ENCODE assay signal across 25 cellular contexts in genomic region chr12:87368259-87368658, GRCh38.
DNase-seq lines count a peak whose midpoint lies in the region; ATAC-seq and TF ChIP-seq lines count a peak whose summit lies in the region.
"Had no signal": no experiment of that assay in that cellular context is flagged by ENCODE, and none has a peak within 500 bp of the region (broad histone marks: within the 10 kb centered on the region; RNA-seq: fewer than 3 reads in every experiment).

No MANE protein-coding gene starts in this region.

- no peak overlapping the region for H2BK12ac ChIP-seq in H9 (ENCODE audit: insufficient read length, low read depth, low read length)

- H3K27ac ChIP-seq in neural cell (ENCODE audit: low read length) (peak overlapping the region; percentile 36), H9 (ENCODE audit: insufficient read length, low read depth, low read length) (no peak overlapping the region), foreskin keratinocyte (no peak overlapping the region)
- H3K27ac ChIP-seq: adrenal gland, tibial artery had no signal

- intact Hi-C loops in cardiac septum (cut with DNase I): no loop called here

- H3K9me3 Mint-ChIP-seq in H9: peaks cover 6 to 7% of the 10 kb centered on the region in 2 experiments; a peak in 3 of 5 replicates
- H3K9me3 Mint-ChIP-seq: memory B cell had no signal

- no peak overlapping the region for H2BK15ac ChIP-seq in H9 (ENCODE audit: low read depth, low read length)

- H3K4me3 ChIP-seq in neural cell (ENCODE audit: low read length): no peak overlapping the region
- H3K4me3 ChIP-seq: adrenal gland, GM23338, tibial artery had no signal

- H4K8ac ChIP-seq in H9 (replicated peaks; ENCODE audit: insufficient read length, low read depth, low read length): no peak overlapping the region

- H4K5ac ChIP-seq in H9 (ENCODE audit: insufficient read length, low read depth, low read length): no peak overlapping the region

- H3K14ac ChIP-seq in H9 (ENCODE audit: insufficient read depth, low read length): no peak overlapping the region

- H2BK20ac ChIP-seq in H9 (ENCODE audit: low read depth, low read length, poor library complexity, severe bottlenecking): no peak overlapping the region

- H3K4ac ChIP-seq in H9 (ENCODE audit: low read depth, low read length): no peak overlapping the region

- H2BK5ac ChIP-seq in H9 (ENCODE audit: insufficient read length, low read length): no peak overlapping the region

- H2BK120ac ChIP-seq in H9 (ENCODE audit: low read depth, low read length, poor library complexity, severe bottlenecking): no peak overlapping the region

- H3K23ac ChIP-seq in H9 (ENCODE audit: insufficient read length, low read depth, low read length): no peak overlapping the region

- ATAC-seq in foreskin keratinocyte: no peak
- ATAC-seq: GM23338; left cardiac atrium; Panc1; stimulated activated naive CD8-positive, alpha-beta T cell treated with anti-CD3 and anti-CD28 coated beads, Interleukin-15, amount 100 ng/mL, for 72 hours had no signal

- no peak for TF ChIP-seq CTCF in neural cell (IDR thresholded peaks at IDR 0.05; ENCODE audit: poor library complexity, severe bottlenecking)
- no peak for TF ChIP-seq CTCF in H9 (conservative IDR thresholded peaks at IDR 0.05)
- no peak for TF ChIP-seq CTCF in foreskin keratinocyte (conservative IDR thresholded peaks at IDR 0.05)

- H4K20me1 ChIP-seq in neural cell (ENCODE audit: insufficient read depth) (no peaks in the 10 kb centered on the region), H9 (ENCODE audit: control insufficient read depth, insufficient read depth, insufficient read length) (no peaks in the 10 kb centered on the region)

- no peak overlapping the region for H4K91ac ChIP-seq in H9 (ENCODE audit: insufficient read length, low read depth, low read length)

- H3K27me3 Mint-ChIP-seq in H9 (ENCODE audit: low read depth): no peaks in the 10 kb centered on the region
- H3K27me3 Mint-ChIP-seq: brain; memory B cell; stimulated activated naive CD8-positive, alpha-beta T cell treated with anti-CD3 and anti-CD28 coated beads, Interleukin-15, amount 100 ng/mL, for 72 hours had no signal

- no peaks in the 10 kb centered on the region for H3K4me1 Mint-ChIP-seq in H9
- H3K4me1 Mint-ChIP-seq: GM23338; memory B cell; stimulated activated naive CD8-positive, alpha-beta T cell treated with anti-CD3 and anti-CD28 coated beads, Interleukin-15, amount 100 ng/mL, for 72 hours had no signal

- H3K9me2 ChIP-seq in neural cell (ENCODE audit: insufficient read depth, low read length): peaks cover 4% of the 10 kb centered on the region

- H2AK5ac ChIP-seq in H9 (ENCODE audit: insufficient read length, low read length): no peak overlapping the region

- H3T11ph ChIP-seq in H9 (ENCODE audit: low read length): no peak overlapping the region

- no peaks in the 10 kb centered on the region for H3K36me3 ChIP-seq in neural cell (ENCODE audit: insufficient read depth, low read length)
- H3K36me3 ChIP-seq: adrenal gland, tibial artery had no signal

- H3K9me3 ChIP-seq in neural cell (ENCODE audit: low read length) (no peaks in the 10 kb centered on the region), H9 (ENCODE audit: control insufficient read depth, low read depth, low read length) (no peaks in the 10 kb centered on the region)
- H3K9me3 ChIP-seq: tibial artery had no signal

- DNase-seq in NCI-H2081 (lab: John Stamatoyannopoulos, UW) (peak; percentile 43 to 90), NCI-H510A treated with DMSO at 0.1 percent for 48 hours (lab: John Stamatoyannopoulos, UW) (peak; percentile 70), NCI-H2171 treated with DMSO at 0.1 percent for 48 hours (lab: John Stamatoyannopoulos, UW) (no peak), H9 (no peak), cardiac septum (ENCODE audit: low spot score) (no peak), foreskin keratinocyte (no peak)
- DNase-seq: activated CD4-positive, CD25-positive, alpha-beta regulatory T cell treated with anti-CD3 and anti-CD28 coated beads, Interleukin-2, amount 50 U/mL, for 72 hours; activated naive CD4-positive, alpha-beta T cell; activated T-cell treated with anti-CD3 and anti-CD28 coated beads, Interleukin-2, amount 50 U/mL, for 1 hour; adrenal gland; DMS79 treated with DMSO at 0.1 percent for 48 hours; effector memory CD4-positive, alpha-beta T cell; erythroblast; IMR-90; left cardiac atrium; NCI-H1694 treated with DMSO at 0.1 percent for 48 hours; stimulated activated naive CD8-positive, alpha-beta T cell treated with anti-CD3 and anti-CD28 coated beads, Interleukin-15, amount 100 ng/mL, for 72 hours; T-helper 1 cell; tibial artery had no signal

- no peaks in the 10 kb centered on the region for H3K23me2 ChIP-seq in H9 (ENCODE audit: insufficient read length, low read depth, low read length, poor library complexity, severe bottlenecking)

- H2AFZ ChIP-seq in neural cell (ENCODE audit: low read depth, low read length) (no peak overlapping the region), H9 (ENCODE audit: low read length) (no peak overlapping the region)
- H2AFZ ChIP-seq: GM23338 had no signal

- no peak overlapping the region for H3K18ac ChIP-seq in H9 (ENCODE audit: insufficient read length, low read depth, low read length)

- H3K9ac ChIP-seq in neural cell (ENCODE audit: low read length): no peak overlapping the region
- H3K9ac ChIP-seq in H9 (ENCODE audit: extremely low read depth, insufficient read length, low read length): no peak overlapping the region

- H3K4me1 ChIP-seq in H9 (ENCODE audit: insufficient read depth, low read length): no peaks in the 10 kb centered on the region
- no peaks in the 10 kb centered on the region for H3K4me1 ChIP-seq in foreskin keratinocyte
- H3K4me1 ChIP-seq: adrenal gland, tibial artery had no signal

- no peak overlapping the region for H3K4me3 Mint-ChIP-seq in H9
- H3K4me3 Mint-ChIP-seq: brain; GM23338; memory B cell; stimulated activated naive CD8-positive, alpha-beta T cell treated with anti-CD3 and anti-CD28 coated beads, Interleukin-15, amount 100 ng/mL, for 72 hours had no signal

- H3K79me1 ChIP-seq in H9 (ENCODE audit: insufficient read depth, low read depth, low read length, poor library complexity, severe bottlenecking): no peaks in the 10 kb centered on the region

- no peak overlapping the region for H3K56ac ChIP-seq in H9 (ENCODE audit: insufficient read length, low read depth, low read length)

- H3K79me2 ChIP-seq in neural cell (replicated peaks; ENCODE audit: insufficient read depth, low read length) (no peaks in the 10 kb centered on the region), H9 (ENCODE audit: insufficient read depth, low read length) (no peaks in the 10 kb centered on the region)

- no peak overlapping the region for H3K27ac Mint-ChIP-seq in H9
- H3K27ac Mint-ChIP-seq: brain; GM23338; memory B cell; stimulated activated naive CD8-positive, alpha-beta T cell treated with anti-CD3 and anti-CD28 coated beads, Interleukin-15, amount 100 ng/mL, for 72 hours had no signal

- no peaks in the 10 kb centered on the region for H3K27me3 ChIP-seq in neural cell (ENCODE audit: insufficient read depth, low read depth, low read length)
- H3K27me3 ChIP-seq in H9 (ENCODE audit: insufficient read depth, low read length): no peaks in the 10 kb centered on the region
- no peaks in the 10 kb centered on the region for H3K27me3 ChIP-seq in foreskin keratinocyte
- H3K27me3 ChIP-seq: adrenal gland, tibial artery had no signal

- peak; percentile 46; the same call in 1 of the 2 replicates for TF ChIP-seq EP300 in Ishikawa (IDR thresholded peaks at IDR 0.05; ENCODE audit: borderline replicate concordance)
- TF ChIP-seq EP300 in neural cell (conservative IDR thresholded peaks at IDR 0.05; ENCODE audit: poor library complexity, severe bottlenecking): peak; percentile 96

- H3K4me2 ChIP-seq in neural cell (ENCODE audit: low read length) (no peak overlapping the region), H9 (ENCODE audit: insufficient read depth, insufficient read length, low read length) (no peak overlapping the region)
- H3K4me2 ChIP-seq: GM23338 had no signal

- no peaks in the 10 kb centered on the region for H3F3A ChIP-seq in neural cell (ENCODE audit: insufficient read depth, low read length, poor library complexity, severe bottlenecking)

- WGBS in H9 (ENCODE audit: extremely low coverage, insufficient read length, low lambda C conversion rate): no CpG with 5 or more reads among the region's 1 CpG

- peaks cover 2 to 8% (median 8%) of the 10 kb centered on the region in 3 experiments; a peak in 4 of 7 replicates for H3K36me3 Mint-ChIP-seq in H9 (ENCODE audit: insufficient read depth in 1 of 3, low read depth in 3 of 3)
- H3K36me3 Mint-ChIP-seq: brain, memory B cell had no signal

- TF ChIP-seq RAD21 in Ishikawa (IDR thresholded peaks at IDR 0.05; ENCODE audit: low read depth) (no peak), neural cell (conservative IDR thresholded peaks at IDR 0.05) (peak; percentile 37)

TF ChIP-seq in Ishikawa, 13 proteins besides CTCF, POLR2A, EP300 and RAD21 (continues in another document):
- TF ChIP-seq CEBPB (IDR thresholded peaks at IDR 0.05) (no peak), CREB1 (IDR thresholded peaks at IDR 0.05; ENCODE audit: low read depth) (no peak)

TF ChIP-seq in neural cell, 6 proteins besides CTCF, POLR2A, EP300 and RAD21:
- TF ChIP-seq POLR2AphosphoS5 (IDR thresholded peaks at IDR 0.05) (peak; percentile 97), SMC3 (conservative IDR thresholded peaks at IDR 0.05; ENCODE audit: poor library complexity) (no peak)

Comparison
In these comparisons a context has a peak if more than half of its experiments do, and no peak if none do; other contexts are left out.
1. DNase-seq: peak in NCI-H2081 (2 of 2) and NCI-H510A treated with DMSO at 0.1 percent for 48 hours (single experiment); none in NCI-H2171 treated with DMSO at 0.1 percent for 48 hours (single experiment), H9 (single experiment), cardiac septum (single experiment) and foreskin keratinocyte (0 of 2).